Comparison of ENCODE assay signal across 8 cellular contexts in genomic region chr1:35268282-35269189, GRCh38. TPM values are rescaled to one million over a fixed set of nuclear protein-coding genes. Genes with fewer than 3 reads are reported as not detected.
DNase-seq lines count a peak whose midpoint lies in the region; ATAC-seq, FAIRE-seq and TF ChIP-seq lines count a peak whose summit lies in the region.

ZMYM4 (plus strand) TSS chr1:35268709; CDS start chr1:35269047, 338 bp downstream.

- H3K27ac ChIP-seq in astrocyte (ENCODE audit: low read depth, low read length), result peak within 1 kb of the TSS; percentile 85
- peak within 1 kb of the TSS; percentile 70 for H3K27ac ChIP-seq in rectal smooth muscle tissue (ENCODE audit: low read depth, low read length)
- H3K27ac ChIP-seq in aorta (ENCODE audit: low read depth in 1 of 2, low read length in 2 of 2), result peak within 1 kb of the TSS in 1 of 2 donors; percentile 20

- DNase-seq in GM13976 (ENCODE audit: low spot score) (peak; percentile 94), NCI-H187 (lab: John Stamatoyannopoulos, UW) (peak; percentile 83 to 85), T-helper 22 cell (ENCODE audit: low read depth) (peak; percentile 75), astrocyte (ENCODE audit: low read depth) (peak; percentile 99), hepatic stellate cell (ENCODE audit: low spot score) (peak; percentile 99), aorta (peak; percentile 95 to 96)

- H3K4me1 Mint-ChIP-seq in astrocyte (ENCODE audit: low read depth, unreplicated experiment), result peaks cover 15% of the 10 kb centered on the region

- H3K4me2 ChIP-seq in astrocyte (ENCODE audit: low read length), result peak within 1 kb of the TSS; percentile 91

- peaks cover 20% of the 10 kb centered on the region for H4K20me1 ChIP-seq in astrocyte (ENCODE audit: insufficient read depth, low read length)

- FAIRE-seq in astrocyte (lab: Jason Lieb, UNC), result peak; percentile 71

- H3K36me3 ChIP-seq in astrocyte (ENCODE audit: insufficient read depth, low read length) (no peaks in the 10 kb centered on the region), rectal smooth muscle tissue (ENCODE audit: control insufficient read depth, insufficient read depth, low read length) (no peaks in the 10 kb centered on the region), aorta (ENCODE audit: control insufficient read depth in 1 of 2, insufficient read depth in 2 of 2, low read length in 1 of 2) (no peaks in the 10 kb centered on the region)

- peaks cover 3% of the 10 kb centered on the region for H3K4me1 ChIP-seq in astrocyte (ENCODE audit: insufficient read depth, low read length)
- peaks cover 13% of the 10 kb centered on the region for H3K4me1 ChIP-seq in rectal smooth muscle tissue (ENCODE audit: control insufficient read depth, insufficient read depth, low read length)
- peaks cover 0 to 1% of the 10 kb centered on the region in 2 donors for H3K4me1 ChIP-seq in aorta (ENCODE audit: control insufficient read depth in 1 of 2, insufficient read depth in 2 of 2, low read length in 2 of 2)

- intact Hi-C loops in aorta (cut with DNase I), result no loop called here

- H3K9me3 Mint-ChIP-seq in astrocyte (ENCODE audit: unreplicated experiment), result no peaks in the 10 kb centered on the region

- H3K9me3 ChIP-seq in astrocyte (ENCODE audit: insufficient read depth, low read depth, low read length) (no peaks in the 10 kb centered on the region), aorta (ENCODE audit: control insufficient read depth, low read length) (no peaks in the 10 kb centered on the region)

- H2AFZ ChIP-seq in astrocyte (ENCODE audit: low read depth, low read length), result peak within 1 kb of the TSS; percentile 78

- no peaks in the 10 kb centered on the region for H3K27me3 ChIP-seq in astrocyte (ENCODE audit: insufficient read depth, low read length)
- H3K27me3 ChIP-seq in rectal smooth muscle tissue (ENCODE audit: control insufficient read depth, insufficient read depth, low read length), result no peaks in the 10 kb centered on the region
- no peaks in the 10 kb centered on the region for H3K27me3 ChIP-seq in aorta (ENCODE audit: control insufficient read depth in 1 of 2, insufficient read depth in 2 of 2, low read length in 1 of 2)

- in situ Hi-C loops in GM13976 (cut with MboI; ENCODE audit: low sequenced_read_pairs, unreplicated experiment), result no loop called here

- H3K9ac ChIP-seq in astrocyte (ENCODE audit: low read length) (peak within 1 kb of the TSS; percentile 95), rectal smooth muscle tissue (ENCODE audit: low read length) (peak within 1 kb of the TSS; percentile 39)

- H3K27ac Mint-ChIP-seq in astrocyte (ENCODE audit: unreplicated experiment), result peak within 1 kb of the TSS; percentile 87

- H3K4me3 ChIP-seq in astrocyte (ENCODE audit: insufficient read depth, low read depth, low read length) (peak within 1 kb of the TSS; percentile 77), rectal smooth muscle tissue (ENCODE audit: low read length) (peak within 1 kb of the TSS; percentile 73), aorta (ENCODE audit: low read length in 2 of 2) (peak within 1 kb of the TSS; percentile 85 to 88)

- peaks cover 49% of the 10 kb centered on the region for H3K79me2 ChIP-seq in astrocyte (ENCODE audit: insufficient read depth, low read length)

- H3K4me3 Mint-ChIP-seq in astrocyte (ENCODE audit: unreplicated experiment), result peak within 1 kb of the TSS; percentile 95

- ATAC-seq in HG02885 (IDR thresholded peaks at IDR 0.05; ENCODE audit: poor library complexity, unreplicated experiment), result peak; percentile 88
- peak; percentile 96 for ATAC-seq in aorta (ENCODE audit: low FRiP score)

- 2 to 3% methylated on average over 57 to 65 of the region's 65 CpGs for WGBS in aorta, 2 donors

- H3K27me3 Mint-ChIP-seq in astrocyte (ENCODE audit: low read depth, unreplicated experiment), result no peaks in the 10 kb centered on the region

- peaks cover 3% of the 10 kb centered on the region for H3K36me3 Mint-ChIP-seq in astrocyte (ENCODE audit: low read depth, unreplicated experiment)

- TF ChIP-seq CTCF in GM13976 (IDR thresholded peaks at IDR 0.05; ENCODE audit: borderline replicate concordance, control extremely low read depth, extremely low read depth, insufficient read depth, missing control alignments) (no peak), astrocyte (IDR thresholded peaks at IDR 0.05; ENCODE audit: insufficient read depth, low read depth, low read length) (no peak)

RNA-seq across cellular contexts. Expression of gene ZMYM4, which starts in this region (rescaled TPM):
- 57.6 and 65.5 TPM in 2 replicates for total RNA-seq in astrocyte
- total RNA-seq in aorta, result 10 to 100 TPM; 54.9 to 57.0 TPM
- polyA plus RNA-seq in aorta, result 10 to 100 TPM in 1 of 2 donors, 1 to 10 TPM in 1; 6.6 to 10.9 TPM
